11 cellular contexts compared by ENCODE assay signal in genomic region chr3:54988302-54989022, GRCh38.
DNase-seq lines count a peak whose midpoint lies in the region; ATAC-seq, FAIRE-seq and TF ChIP-seq lines count a peak whose summit lies in the region.
"Had no signal": no experiment of that assay in that cellular context is flagged by ENCODE, and none has a peak within 500 bp of the region (broad histone marks: within the 10 kb centered on the region; RNA-seq: fewer than 3 reads in every experiment).

No MANE protein-coding gene starts in this region.

- H3K36me3 ChIP-seq in pancreas = no peaks in the 10 kb centered on the region
- H3K36me3 ChIP-seq: thoracic aorta had no signal

- TF ChIP-seq CTCF in pancreas (IDR thresholded peaks at IDR 0.05) (no peak), endothelial cell (IDR thresholded peaks at IDR 0.05; ENCODE audit: unreplicated experiment) (no peak)

- no peaks in the 10 kb centered on the region for H3K36me3 Mint-ChIP-seq in endothelial cell (ENCODE audit: low read depth, unreplicated experiment)

- no peak overlapping the region for H3K27ac ChIP-seq in pancreas
- H3K27ac ChIP-seq: PC-9, thoracic aorta had no signal

- H3K27me3 Mint-ChIP-seq in endothelial cell (ENCODE audit: unreplicated experiment) = no peaks in the 10 kb centered on the region

- intact Hi-C loops in pancreas (cut with DNase I) = no loop called here

- H3K4me1 Mint-ChIP-seq in endothelial cell (ENCODE audit: unreplicated experiment) = peaks cover 26% of the 10 kb centered on the region

- H3K27me3 ChIP-seq in pancreas = no peaks in the 10 kb centered on the region

- ATAC-seq in pancreas (peak in 3 of 4 donors; percentile 28 to 76 (median 53)), HG03432 (IDR thresholded peaks at IDR 0.05; ENCODE audit: unreplicated experiment) (no peak)

- no peaks in the 10 kb centered on the region for H3K9me3 Mint-ChIP-seq in endothelial cell (ENCODE audit: unreplicated experiment)

- H3K4me1 ChIP-seq in pancreas = no peaks in the 10 kb centered on the region

- H3K9me3 ChIP-seq in pancreas = no peaks in the 10 kb centered on the region
- H3K9me3 ChIP-seq: thoracic aorta had no signal

- no peak overlapping the region for H3K27ac Mint-ChIP-seq in endothelial cell (ENCODE audit: unreplicated experiment)

- DNase-seq in Caki2 (ENCODE audit: low read depth) = peak; percentile 13
- peak; percentile 25 for DNase-seq in OCI-M1 (lab: John Stamatoyannopoulos, UW)
- peak; percentile 84 for DNase-seq in fibroblast of the conjunctiva (ENCODE audit: low read depth)
- no peak for DNase-seq in pancreas
- DNase-seq in central memory CD4-positive, alpha-beta T cell = no peak
- no peak for DNase-seq in endothelial cell (ENCODE audit: low spot score)
- DNase-seq in stimulated activated CD4-positive, alpha-beta T cell treated with anti-CD3 and anti-CD28 coated beads, Interleukin-1b, Interleukin-23, amount 100 ng/mL, for 48 hours = no peak
- DNase-seq: caudate nucleus had no signal

- H3K4me3 ChIP-seq in pancreas = no peak overlapping the region
- H3K4me3 ChIP-seq: PC-9, thoracic aorta had no signal

- in situ Hi-C loops in Caki2 (cut with HindIII; ENCODE audit: low pct_unique_long_range_greater_than_20kb, low sequenced_read_pairs) = no loop called here

- FAIRE-seq in pancreas (lab: Jason Lieb, UNC) = no peak

- WGBS in pancreas, 2 donors = 62 to 68% methylated on average over 5 of the region's 5 CpGs

- no peak overlapping the region for H3K4me3 Mint-ChIP-seq in endothelial cell (ENCODE audit: unreplicated experiment)

Comparison
In these comparisons a context has a peak if more than half of its experiments do, and no peak if none do; other contexts are left out.
1. DNase-seq: peak in Caki2 (single experiment), OCI-M1 (single experiment) and fibroblast of the conjunctiva (single experiment); none in pancreas (0 of 6), central memory CD4-positive, alpha-beta T cell (single experiment), endothelial cell (single experiment) and stimulated activated CD4-positive, alpha-beta T cell treated with anti-CD3 and anti-CD28 coated beads, Interleukin-1b, Interleukin-23, amount 100 ng/mL, for 48 hours (single experiment).